ENCODE assay signal across 5 cellular contexts in the genomic region with DNA sequence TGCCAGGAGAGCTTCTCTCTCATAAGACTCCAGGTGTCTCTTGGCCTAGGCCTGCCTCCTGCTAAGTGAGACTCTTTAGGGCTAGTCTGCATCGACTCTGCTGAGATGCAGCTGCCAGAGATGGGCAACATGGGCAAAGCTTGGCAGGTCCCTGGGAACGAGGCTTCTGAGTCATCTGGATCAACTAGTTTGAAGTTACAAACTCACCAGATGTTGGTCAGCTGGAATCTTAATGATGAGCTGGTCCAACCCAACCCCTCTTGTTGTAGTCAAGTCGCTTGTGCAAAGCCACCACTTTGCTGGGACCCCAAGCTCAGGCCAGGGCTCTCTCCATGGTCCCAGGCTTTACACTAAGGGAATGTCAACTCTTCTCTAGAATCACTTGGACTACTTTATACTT. TPM values are rescaled to one million over a fixed set of nuclear protein-coding genes. Genes with fewer than 3 reads are reported as not detected.
"Had no signal": no experiment of that assay in that cellular context is flagged by ENCODE, and none has a peak within 500 bp of the region (broad histone marks: within the 10 kb centered on the region; RNA-seq: fewer than 3 reads in every experiment).

No MANE protein-coding gene starts in this region.

RNA-seq across cellular contexts. Expression of a gene that starts 38.9 kb away (rescaled TPM):
- total RNA-seq: activated naive CD4-positive, alpha-beta T cell treated with anti-CD3 and anti-CD28 coated beads for 36 hours; SJCRH30; T-helper 2 cell treated with Interferon-gamma antibody and Interleukin-4, amounts not matched to agents 100 ng/mL and 5 ng/mL, for 36 hours had no signal
- polyA plus RNA-seq: adipose tissue, SK-N-SH had no signal
